ENCODE assay signal across 11 cellular contexts in the genomic region with DNA sequence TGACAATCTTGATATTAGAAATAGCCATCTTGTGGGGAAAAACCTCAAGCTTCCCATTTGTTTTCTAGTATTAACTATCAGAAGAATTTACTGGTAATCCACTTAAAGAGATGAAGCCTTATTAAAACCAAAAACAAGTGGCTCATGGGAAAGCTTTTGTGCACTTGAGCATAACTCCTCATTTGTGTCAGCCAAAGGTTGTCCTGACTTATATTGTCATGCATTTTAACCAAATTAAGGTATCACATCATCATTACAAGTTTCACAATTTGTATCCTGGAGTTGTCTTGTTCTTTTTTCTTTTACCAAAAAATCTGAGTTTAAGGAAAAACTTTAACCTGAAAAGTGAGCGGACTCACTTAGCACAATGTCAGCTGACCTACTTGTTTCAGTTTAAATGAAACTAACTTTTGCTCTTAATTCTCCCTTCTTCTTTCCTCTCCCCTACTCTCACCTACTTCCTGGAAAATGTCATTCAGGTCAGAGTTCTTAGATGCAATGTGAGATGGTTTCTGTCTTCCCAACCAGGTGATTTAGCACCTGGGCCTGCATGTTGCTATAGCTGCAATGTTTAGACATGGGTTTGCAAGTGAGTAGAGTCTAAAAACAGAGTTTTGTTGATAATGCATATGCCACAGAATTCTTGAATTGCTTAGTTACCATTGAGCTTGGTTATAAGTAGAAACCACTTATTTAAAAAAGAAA.
DNase-seq lines count a peak whose midpoint lies in the region; ATAC-seq and TF ChIP-seq lines count a peak whose summit lies in the region.
"Had no signal": no experiment of that assay in that cellular context is flagged by ENCODE, and none has a peak within 500 bp of the region (broad histone marks: within the 10 kb centered on the region; RNA-seq: fewer than 3 reads in every experiment).

No MANE protein-coding gene starts in this region.

- peaks cover 13% of the 10 kb centered on the region for H3K4me1 ChIP-seq in CD8-positive, alpha-beta memory T cell (ENCODE audit: insufficient read depth, low read length)
- no peaks in the 10 kb centered on the region for H3K4me1 ChIP-seq in thyroid gland

- H3K27ac Mint-ChIP-seq in CD8-positive, alpha-beta memory T cell = peak overlapping the region; percentile 46 to 91 (median 85)
- peak overlapping the region; percentile 60 for H3K27ac Mint-ChIP-seq in activated B cell treated with CpG ODN at 0.5 μM for 24 hours
- H3K27ac Mint-ChIP-seq: progenitor cell of endocrine pancreas had no signal

- peak in 2 of 5 donors; percentile 19 to 50 for DNase-seq in CD8-positive, alpha-beta memory T cell
- DNase-seq in activated B cell treated with CpG ODN at 0.5 μM for 24 hours (no peak), T-helper 9 cell (no peak), left ventricle myocardium superior (no peak), thyroid gland (no peak), HuH-7 (ENCODE audit: low spot score) (no peak)
- DNase-seq: DMS79 had no signal

- H3K4me1 Mint-ChIP-seq in CD8-positive, alpha-beta memory T cell = peaks cover 22 to 28% (median 23%) of the 10 kb centered on the region in 3 donors
- H3K4me1 Mint-ChIP-seq in activated B cell treated with CpG ODN at 0.5 μM for 24 hours = peaks cover 27% of the 10 kb centered on the region

- 93 to 96% methylated on average over 1 of the region's 1 CpG for WGBS in thyroid gland, 2 donors

- no peaks in the 10 kb centered on the region for H3K27me3 Mint-ChIP-seq in CD8-positive, alpha-beta memory T cell
- H3K27me3 Mint-ChIP-seq in activated B cell treated with CpG ODN at 0.5 μM for 24 hours = no peaks in the 10 kb centered on the region
- H3K27me3 Mint-ChIP-seq: progenitor cell of endocrine pancreas had no signal

- no peaks in the 10 kb centered on the region for H3K36me3 Mint-ChIP-seq in CD8-positive, alpha-beta memory T cell
- no peaks in the 10 kb centered on the region for H3K36me3 Mint-ChIP-seq in activated B cell treated with CpG ODN at 0.5 μM for 24 hours (ENCODE audit: low read depth)

- no peak for TF ChIP-seq POLR2A in thyroid gland (IDR thresholded peaks at IDR 0.05)

- ATAC-seq in GM19043 (IDR thresholded peaks at IDR 0.05; ENCODE audit: low read depth, unreplicated experiment) = peak; percentile 30
- peak; percentile 37 for ATAC-seq in HG03039 (IDR thresholded peaks at IDR 0.05; ENCODE audit: unreplicated experiment)
- ATAC-seq in activated B cell treated with CpG ODN at 0.5 μM for 24 hours (ENCODE audit: low read depth) = peak; percentile 30
- ATAC-seq in left ventricle myocardium superior = no peak

- no peaks in the 10 kb centered on the region for H3K9me3 ChIP-seq in CD8-positive, alpha-beta memory T cell (ENCODE audit: low read length)
- no peaks in the 10 kb centered on the region for H3K9me3 ChIP-seq in thyroid gland

- CTCF ChIA-PET in CD8-positive, alpha-beta memory T cell (lab: Charles Lee) = interaction anchor here (1.0 to 2.8 kb wide), 10 partner anchors 10 to 242 kb away, joined by 3 to 9 read pairs (median 4); a partner anchor contains a TSS
- CTCF ChIA-PET in activated B cell treated with CpG ODN at 0.5 μM for 24 hours (lab: Charles Lee) = interaction anchor here (0.7 to 8.5 kb wide), 7 partner anchors 9 to 245 kb away, joined by 4 to 132 read pairs (median 7); a partner anchor contains a TSS

- intact Hi-C loops in activated B cell treated with CpG ODN at 0.5 μM for 24 hours (cut with micrococcal nuclease) (loop anchor here (2.0 to 5.0 kb wide), 2 partner anchors 25 to 157 kb away; a partner anchor contains a TSS), left ventricle myocardium superior (cut with micrococcal nuclease) (no loop called here), thyroid gland (cut with DNase I) (loop anchor here (5.0 to 10.0 kb wide), 3 partner anchors 85 to 248 kb away; a partner anchor contains a TSS)

- H3K27me3 ChIP-seq in CD8-positive, alpha-beta memory T cell (ENCODE audit: insufficient read depth, low read length, poor library complexity, severe bottlenecking) = no peaks in the 10 kb centered on the region
- H3K27me3 ChIP-seq in thyroid gland = no peaks in the 10 kb centered on the region

- peak overlapping the region; percentile 35 for H3K4me3 ChIP-seq in CD8-positive, alpha-beta memory T cell (ENCODE audit: low read length)
- H3K4me3 ChIP-seq in thyroid gland (replicated peaks in 1 of 3) = no peak overlapping the region

- H3K36me3 ChIP-seq in CD8-positive, alpha-beta memory T cell (ENCODE audit: insufficient read depth, low read length) = no peaks in the 10 kb centered on the region
- H3K36me3 ChIP-seq in thyroid gland = no peaks in the 10 kb centered on the region

- POLR2A ChIA-PET in CD8-positive, alpha-beta memory T cell (lab: Charles Lee) = interaction anchor here (0.9 to 1.0 kb wide), 2 partner anchors 26 to 82 kb away, joined by 3 to 4 read pairs; no protein-coding TSS in a partner anchor
- POLR2A ChIA-PET in activated B cell treated with CpG ODN at 0.5 μM for 24 hours (lab: Charles Lee) = interaction anchor here (0.7 to 1.6 kb wide), 3 partner anchors 10 to 95 kb away, joined by 3 to 5 read pairs (median 3); a partner anchor contains a TSS

- H3K27ac ChIP-seq in CD8-positive, alpha-beta memory T cell (ENCODE audit: low read depth, low read length) = no peak overlapping the region
- H3K27ac ChIP-seq in thyroid gland = no peak overlapping the region
- H3K27ac ChIP-seq: VCaP had no signal

- H3K9me3 Mint-ChIP-seq in CD8-positive, alpha-beta memory T cell = no peaks in the 10 kb centered on the region
- no peaks in the 10 kb centered on the region for H3K9me3 Mint-ChIP-seq in activated B cell treated with CpG ODN at 0.5 μM for 24 hours

- TF ChIP-seq CTCF in activated B cell treated with CpG ODN at 0.5 μM for 24 hours (IDR thresholded peaks at IDR 0.05) = no peak
- no peak for TF ChIP-seq CTCF in thyroid gland (IDR thresholded peaks at IDR 0.05)

- H3K4me3 Mint-ChIP-seq in CD8-positive, alpha-beta memory T cell = peak overlapping the region in 6 of 7 donors; percentile 4 to 68 (median 60)
- peak overlapping the region; percentile 32 for H3K4me3 Mint-ChIP-seq in activated B cell treated with CpG ODN at 0.5 μM for 24 hours
